1 cellular context compared by ENCODE assay signal in genomic region chr1:53311909-53312305, GRCh38.
TF ChIP-seq lines count a peak whose summit lies in the region.

No MANE protein-coding gene starts in this region.

TF ChIP-seq in WTC11, 78 proteins besides CTCF, POLR2A, EP300 and RAD21:
- TF ChIP-seq ZNF281 (CRISPR knock-in tag; IDR thresholded peaks at IDR 0.05): no peak
- TF ChIP-seq TEAD4 (CRISPR knock-in tag; IDR thresholded peaks at IDR 0.05): no peak
- no peak for TF ChIP-seq USF2 (CRISPR knock-in tag; IDR thresholded peaks at IDR 0.05)
- no peak for TF ChIP-seq AFF4 (CRISPR knock-in tag; IDR thresholded peaks at IDR 0.05; ENCODE audit: borderline replicate concordance)
- no peak for TF ChIP-seq ZNF263 (CRISPR knock-in tag; IDR thresholded peaks at IDR 0.05; ENCODE audit: low read depth)
- TF ChIP-seq FOXK1 (CRISPR knock-in tag; IDR thresholded peaks at IDR 0.05): no peak
- no peak for TF ChIP-seq NFATC4 (CRISPR knock-in tag; IDR thresholded peaks at IDR 0.05)
- TF ChIP-seq ZNF416 (CRISPR knock-in tag; IDR thresholded peaks at IDR 0.05): no peak
- TF ChIP-seq SMAD4 (CRISPR knock-in tag; IDR thresholded peaks at IDR 0.05): no peak
- no peak for TF ChIP-seq CBFB (CRISPR knock-in tag; IDR thresholded peaks at IDR 0.05; ENCODE audit: low read depth)
- no peak for TF ChIP-seq E2F1 (CRISPR knock-in tag; IDR thresholded peaks at IDR 0.05)
- TF ChIP-seq STAT6 (CRISPR knock-in tag; conservative IDR thresholded peaks at IDR 0.05; ENCODE audit: low read depth): no peak
- TF ChIP-seq GRHL2 (CRISPR knock-in tag; IDR thresholded peaks at IDR 0.05; ENCODE audit: insufficient replicate concordance, severe bottlenecking): no peak
- no peak for TF ChIP-seq ZNF532 (CRISPR knock-in tag; IDR thresholded peaks at IDR 0.05; ENCODE audit: borderline replicate concordance)
- TF ChIP-seq SOX15 (CRISPR knock-in tag; IDR thresholded peaks at IDR 0.05): no peak
- no peak for TF ChIP-seq PRDM15 (CRISPR knock-in tag; IDR thresholded peaks at IDR 0.05)
